In the genomic region with DNA sequence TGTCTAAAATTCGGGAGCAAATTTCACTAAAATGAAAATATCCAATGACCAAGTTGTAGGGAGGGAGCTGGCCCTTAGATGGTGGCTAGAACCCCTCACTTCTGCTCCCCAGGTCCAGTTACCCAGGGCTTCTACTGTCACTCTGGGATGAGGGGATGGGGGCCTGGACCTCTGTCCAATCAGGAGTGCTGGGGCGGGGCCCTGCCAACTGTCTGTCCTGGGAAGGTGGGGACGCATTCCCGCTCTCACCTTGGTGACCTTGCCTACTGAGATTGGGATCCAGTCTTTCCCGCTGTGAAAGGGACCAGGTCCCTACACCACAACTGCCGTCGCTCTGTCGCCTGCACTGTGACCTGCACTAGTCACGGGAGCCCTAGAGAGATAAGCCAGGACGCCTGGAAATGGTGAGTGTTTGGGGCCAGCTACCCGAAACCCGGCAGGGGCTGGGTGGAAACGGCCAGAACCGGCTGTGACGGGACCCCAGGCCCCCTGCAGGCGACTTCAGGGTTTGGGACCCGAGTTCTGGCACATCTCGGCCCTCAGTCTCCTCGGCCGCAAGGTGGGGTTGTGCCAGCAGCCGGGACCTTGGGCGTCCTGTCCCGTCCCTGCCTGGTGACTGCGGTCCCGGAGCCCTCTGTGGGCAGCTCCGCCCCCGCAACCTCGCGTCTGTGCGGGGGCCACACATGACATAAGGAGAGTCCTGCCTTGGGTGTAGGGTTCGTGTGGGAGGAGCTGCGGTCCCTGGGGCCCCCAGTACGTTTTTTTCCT, we compare ENCODE assay signal across 24 cellular contexts.
"Had no signal": no experiment of that assay in that cellular context is flagged by ENCODE, and none has a peak within 500 bp of the region (broad histone marks: within the 10 kb centered on the region; RNA-seq: fewer than 3 reads in every experiment).

No MANE protein-coding gene starts in this region.

- H3K36me3 ChIP-seq: Peyer's patch had no signal

- H3K27ac ChIP-seq: ascending aorta, body of pancreas, Peyer's patch, RWPE1 had no signal

- H3K27me3 ChIP-seq: ascending aorta, body of pancreas, Peyer's patch had no signal

- DNase-seq: activated CD4-positive, alpha-beta T cell treated with anti-CD3 and anti-CD28 coated beads for 48 hours; activated CD4-positive, alpha-beta T cell treated with anti-CD3 and anti-CD28 coated beads, Interleukin-2, amount 50 U/mL, for 48 hours; activated CD4-positive, CD25-positive, alpha-beta regulatory T cell treated with anti-CD3 and anti-CD28 coated beads, Interleukin-2, amount 50 U/mL, for 72 hours; activated CD8-positive, alpha-beta memory T cell treated with anti-CD3 and anti-CD28 coated beads, Interleukin-2, amount 10 ng/mL, durations not matched to agents 7 days and 5 days; activated effector memory CD4-positive, alpha-beta T cell treated with Interleukin-2 at 50 U/mL for 16 hours; activated naive CD4-positive, alpha-beta T cell treated with Interleukin-2 at 50 U/mL for 16 hours; activated naive CD8-positive, alpha-beta T cell treated with anti-CD3 and anti-CD28 coated beads, Interleukin-2, amount 50 U/mL, for 24 hours; activated T-cell treated with anti-CD3 and anti-CD28 coated beads, Interleukin-2, amount 50 U/mL, for 24 hours; amniotic stem cell; body of pancreas; MM.1S; NCI-H1105; NCI-H1436; NCI-H1694 treated with DMSO at 0.1 percent for 48 hours; NCI-H2029 treated with DMSO at 0.1 percent for 48 hours; NCI-H345; NCI-H510A; NCI-H526 treated with DMSO at 0.1 percent for 48 hours; NK-92 treated with Interleukin-12 subunit alpha and Interleukin-12 subunit beta, amount 100 ng/mL, for 24 hours; Peyer's patch; SHP77 had no signal

- H3K4me3 ChIP-seq: ascending aorta, body of pancreas, Peyer's patch had no signal

- H3K4me1 ChIP-seq: ascending aorta, body of pancreas, Peyer's patch had no signal

- H3K9me3 ChIP-seq: body of pancreas, Peyer's patch had no signal

- ATAC-seq: activated CD8-positive, alpha-beta memory T cell treated with anti-CD3 and anti-CD28 coated beads, Interleukin-2, amount 10 ng/mL, durations not matched to agents 7 days and 5 days; activated naive CD4-positive, alpha-beta T cell treated with anti-CD3 and anti-CD28 coated beads, Interleukin-2, amount 50 U/mL, for 72 hours; activated naive CD8-positive, alpha-beta T cell treated with anti-CD3 and anti-CD28 coated beads, Interleukin-2, amount 50 U/mL, for 24 hours; body of pancreas had no signal
